ENCODE assay signal across 1 cellular context in the genomic region with DNA sequence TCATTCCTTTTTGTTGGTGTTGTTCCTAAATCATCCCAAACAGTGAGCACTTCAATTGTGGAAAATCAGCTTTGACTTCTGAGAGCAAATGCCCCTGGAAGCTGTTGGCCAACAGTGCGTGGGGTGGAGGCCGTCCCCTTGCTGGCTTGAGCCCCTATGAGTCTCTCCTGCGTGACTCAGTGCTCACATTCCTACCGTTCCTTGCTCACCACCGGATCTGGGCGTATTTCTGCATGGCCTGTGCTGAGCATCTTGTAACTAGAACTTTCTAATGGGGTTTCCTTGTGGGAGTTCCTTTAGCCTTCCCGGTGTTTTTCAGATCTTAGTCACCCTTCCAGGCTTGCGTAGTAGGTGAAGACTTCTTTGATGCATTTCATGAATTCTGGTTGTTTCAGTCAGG.
TF ChIP-seq lines count a peak whose summit lies in the region.

No MANE protein-coding gene starts in this region.

TF ChIP-seq in GM23338, 12 proteins besides CTCF, POLR2A, EP300 and RAD21 (continued from another document):
- TF ChIP-seq, protein P1, sequence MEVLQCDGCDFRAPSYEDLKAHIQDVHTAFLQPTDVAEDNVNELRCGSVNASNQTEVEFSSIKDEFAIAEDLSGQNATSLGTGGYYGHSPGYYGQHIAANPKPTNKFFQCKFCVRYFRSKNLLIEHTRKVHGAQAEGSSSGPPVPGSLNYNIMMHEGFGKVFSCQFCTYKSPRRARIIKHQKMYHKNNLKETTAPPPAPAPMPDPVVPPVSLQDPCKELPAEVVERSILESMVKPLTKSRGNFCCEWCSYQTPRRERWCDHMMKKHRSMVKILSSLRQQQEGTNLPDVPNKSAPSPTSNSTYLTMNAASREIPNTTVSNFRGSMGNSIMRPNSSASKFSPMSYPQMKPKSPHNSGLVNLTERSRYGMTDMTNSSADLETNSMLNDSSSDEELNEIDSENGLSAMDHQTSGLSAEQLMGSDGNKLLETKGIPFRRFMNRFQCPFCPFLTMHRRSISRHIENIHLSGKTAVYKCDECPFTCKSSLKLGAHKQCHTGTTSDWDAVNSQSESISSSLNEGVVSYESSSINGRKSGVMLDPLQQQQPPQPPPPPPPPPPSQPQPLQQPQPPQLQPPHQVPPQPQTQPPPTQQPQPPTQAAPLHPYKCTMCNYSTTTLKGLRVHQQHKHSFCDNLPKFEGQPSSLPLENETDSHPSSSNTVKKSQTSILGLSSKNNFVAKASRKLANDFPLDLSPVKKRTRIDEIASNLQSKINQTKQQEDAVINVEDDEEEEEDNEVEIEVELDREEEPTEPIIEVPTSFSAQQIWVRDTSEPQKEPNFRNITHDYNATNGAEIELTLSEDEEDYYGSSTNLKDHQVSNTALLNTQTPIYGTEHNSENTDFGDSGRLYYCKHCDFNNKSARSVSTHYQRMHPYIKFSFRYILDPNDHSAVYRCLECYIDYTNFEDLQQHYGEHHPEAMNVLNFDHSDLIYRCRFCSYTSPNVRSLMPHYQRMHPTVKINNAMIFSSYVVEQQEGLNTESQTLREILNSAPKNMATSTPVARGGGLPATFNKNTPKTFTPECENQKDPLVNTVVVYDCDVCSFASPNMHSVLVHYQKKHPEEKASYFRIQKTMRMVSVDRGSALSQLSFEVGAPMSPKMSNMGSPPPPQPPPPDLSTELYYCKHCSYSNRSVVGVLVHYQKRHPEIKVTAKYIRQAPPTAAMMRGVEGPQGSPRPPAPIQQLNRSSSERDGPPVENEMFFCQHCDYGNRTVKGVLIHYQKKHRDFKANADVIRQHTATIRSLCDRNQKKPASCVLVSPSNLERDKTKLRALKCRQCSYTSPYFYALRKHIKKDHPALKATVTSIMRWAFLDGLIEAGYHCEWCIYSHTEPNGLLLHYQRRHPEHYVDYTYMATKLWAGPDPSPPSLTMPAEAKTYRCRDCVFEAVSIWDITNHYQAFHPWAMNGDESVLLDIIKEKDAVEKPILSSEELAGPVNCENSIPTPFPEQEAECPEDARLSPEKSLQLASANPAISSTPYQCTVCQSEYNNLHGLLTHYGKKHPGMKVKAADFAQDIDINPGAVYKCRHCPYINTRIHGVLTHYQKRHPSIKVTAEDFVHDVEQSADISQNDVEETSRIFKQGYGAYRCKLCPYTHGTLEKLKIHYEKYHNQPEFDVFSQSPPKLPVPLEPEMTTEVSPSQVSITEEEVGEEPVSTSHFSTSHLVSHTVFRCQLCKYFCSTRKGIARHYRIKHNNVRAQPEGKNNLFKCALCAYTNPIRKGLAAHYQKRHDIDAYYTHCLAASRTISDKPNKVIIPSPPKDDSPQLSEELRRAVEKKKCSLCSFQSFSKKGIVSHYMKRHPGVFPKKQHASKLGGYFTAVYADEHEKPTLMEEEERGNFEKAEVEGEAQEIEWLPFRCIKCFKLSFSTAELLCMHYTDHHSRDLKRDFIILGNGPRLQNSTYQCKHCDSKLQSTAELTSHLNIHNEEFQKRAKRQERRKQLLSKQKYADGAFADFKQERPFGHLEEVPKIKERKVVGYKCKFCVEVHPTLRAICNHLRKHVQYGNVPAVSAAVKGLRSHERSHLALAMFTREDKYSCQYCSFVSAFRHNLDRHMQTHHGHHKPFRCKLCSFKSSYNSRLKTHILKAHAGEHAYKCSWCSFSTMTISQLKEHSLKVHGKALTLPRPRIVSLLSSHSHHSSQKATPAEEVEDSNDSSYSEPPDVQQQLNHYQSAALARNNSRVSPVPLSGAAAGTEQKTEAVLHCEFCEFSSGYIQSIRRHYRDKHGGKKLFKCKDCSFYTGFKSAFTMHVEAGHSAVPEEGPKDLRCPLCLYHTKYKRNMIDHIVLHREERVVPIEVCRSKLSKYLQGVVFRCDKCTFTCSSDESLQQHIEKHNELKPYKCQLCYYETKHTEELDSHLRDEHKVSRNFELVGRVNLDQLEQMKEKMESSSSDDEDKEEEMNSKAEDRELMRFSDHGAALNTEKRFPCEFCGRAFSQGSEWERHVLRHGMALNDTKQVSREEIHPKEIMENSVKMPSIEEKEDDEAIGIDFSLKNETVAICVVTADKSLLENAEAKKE (CRISPR knock-in tag; IDR thresholded peaks at IDR 0.05), result no peak
- no peak for TF ChIP-seq STAT1 (IDR thresholded peaks at IDR 0.05; ENCODE audit: unreplicated experiment)
- no peak for TF ChIP-seq POLR2AphosphoS5 (IDR thresholded peaks at IDR 0.05; ENCODE audit: low read depth)
- no peak for TF ChIP-seq ZNF331 (CRISPR knock-in tag; IDR thresholded peaks at IDR 0.05; ENCODE audit: low read depth)
- TF ChIP-seq JUNB (IDR thresholded peaks at IDR 0.05; ENCODE audit: unreplicated experiment), result no peak
- no peak for TF ChIP-seq EZH2 (IDR thresholded peaks at IDR 0.05; ENCODE audit: low read depth, unreplicated experiment)
- no peak for TF ChIP-seq NANOG (IDR thresholded peaks at IDR 0.05; ENCODE audit: borderline replicate concordance)
- no peak for TF ChIP-seq CREB1 (CRISPR knock-in tag; IDR thresholded peaks at IDR 0.05; ENCODE audit: low read depth)
- no peak for TF ChIP-seq ZNF114 (CRISPR knock-in tag; IDR thresholded peaks at IDR 0.05)
